34 cellular contexts compared by ENCODE assay signal in genomic region chr3:191737742-191738141, GRCh38.
"Had no signal": no experiment of that assay in that cellular context is flagged by ENCODE, and none has a peak within 500 bp of the region (broad histone marks: within the 10 kb centered on the region; RNA-seq: fewer than 3 reads in every experiment).

No MANE protein-coding gene starts in this region.

- DNase-seq: Karpas-422, Kasumi-1, MG63, MM.1S, MV-4-11, NCI-H1048, NCI-H1092, NCI-H1092 treated with DMSO at 0.1 percent for 48 hours, NCI-H1105, NCI-H1105 treated with DMSO at 0.1 percent for 48 hours, NCI-H1417, NCI-H1417 treated with DMSO at 0.1 percent for 48 hours, NCI-H1436, NCI-H1436 treated with DMSO at 0.1 percent for 48 hours, NCI-H146, NCI-H1694, NCI-H1694 treated with DMSO at 0.1 percent for 48 hours, NCI-H187, NCI-H187 treated with DMSO at 0.1 percent for 48 hours, NCI-H1930, NCI-H2029, NCI-H2029 treated with DMSO at 0.1 percent for 48 hours, NCI-H2081, NCI-H2081 treated with DMSO at 0.1 percent for 48 hours, NCI-H2107, NCI-H2171, NCI-H2171 treated with DMSO at 0.1 percent for 48 hours, NCI-H2227 treated with DMSO at 0.1 percent for 48 hours, NCI-H226, NCI-H345, NCI-H446, NCI-H446 treated with DMSO at 0.1 percent for 48 hours, NCI-H510A had no signal

- H3K36me3 ChIP-seq: MG63 had no signal

- H3K9ac ChIP-seq: KMS-11 had no signal

- H3K27ac ChIP-seq: KMS-11 had no signal

- H3K4me2 ChIP-seq: KMS-11 had no signal

- H3K27me3 ChIP-seq: MG63 had no signal

- H3K9me3 ChIP-seq: MG63 had no signal

- H3K4me3 ChIP-seq: MG63 had no signal
